28 cellular contexts compared by ENCODE assay signal in genomic region chr3:136755192-136755591, GRCh38. TPM values are rescaled to one million over a fixed set of nuclear protein-coding genes. Genes with fewer than 3 reads are reported as not detected.
DNase-seq lines count a peak whose midpoint lies in the region; ATAC-seq and TF ChIP-seq lines count a peak whose summit lies in the region.
"Had no signal": no experiment of that assay in that cellular context is flagged by ENCODE, and none has a peak within 500 bp of the region (broad histone marks: within the 10 kb centered on the region; RNA-seq: fewer than 3 reads in every experiment).

No MANE protein-coding gene starts in this region.

- CTCF ChIA-PET in naive thymus-derived CD4-positive, alpha-beta T cell (lab: Charles Lee): interaction anchor here (2.9 kb wide), 1 partner anchor 259 kb away, joined by 13 read pairs; no protein-coding TSS in a partner anchor

- H3K9me3 Mint-ChIP-seq in natural killer cell: no peaks in the 10 kb centered on the region
- H3K9me3 Mint-ChIP-seq in natural killer cell treated with Interleukin-12 subunit alpha and Interleukin-12 subunit beta and Interleukin-15 and Interleukin-18, amount 100 ng/mL, for 72 hours: no peaks in the 10 kb centered on the region
- no peaks in the 10 kb centered on the region for H3K9me3 Mint-ChIP-seq in activated T-helper 17 cell treated with anti-CD3 and anti-CD28 coated beads, Interleukin-2, amount 50 U/mL, for 72 hours
- H3K9me3 Mint-ChIP-seq in naive thymus-derived CD4-positive, alpha-beta T cell: peaks cover 0 to 2% (median 0%) of the 10 kb centered on the region in 11 donors
- H3K9me3 Mint-ChIP-seq: activated CD8-positive, alpha-beta T cell treated with anti-CD3 and anti-CD28 coated beads for 36 hours; CD14-positive monocyte had no signal

- no peaks in the 10 kb centered on the region for H3K36me3 ChIP-seq in naive thymus-derived CD4-positive, alpha-beta T cell (ENCODE audit: control insufficient read depth in 2 of 3, insufficient read depth in 3 of 3, low read length in 3 of 3)
- H3K36me3 ChIP-seq: ascending aorta, gastroesophageal sphincter, right atrium auricular region, spleen, transverse colon had no signal

- no peak overlapping the region for H3K27ac ChIP-seq in naive thymus-derived CD4-positive, alpha-beta T cell (ENCODE audit: low read depth, low read length)
- H3K27ac ChIP-seq: parathyroid adenoma, right atrium auricular region had no signal

- H3K27me3 ChIP-seq in naive thymus-derived CD4-positive, alpha-beta T cell (ENCODE audit: control insufficient read depth in 2 of 2, insufficient read depth in 2 of 2, low read length in 2 of 2): no peaks in the 10 kb centered on the region
- H3K27me3 ChIP-seq: ascending aorta, gastroesophageal sphincter, hepatocyte, right atrium auricular region, spleen, transverse colon had no signal

- ATAC-seq in natural killer cell: no peak
- no peak for ATAC-seq in natural killer cell treated with Interleukin-12 subunit alpha and Interleukin-12 subunit beta and Interleukin-15 and Interleukin-18, amount 100 ng/mL, for 72 hours
- ATAC-seq in activated T-helper 17 cell treated with anti-CD3 and anti-CD28 coated beads, Interleukin-2, amount 50 U/mL, for 72 hours (replicated peaks): no peak
- ATAC-seq in naive thymus-derived CD4-positive, alpha-beta T cell: no peak
- ATAC-seq: activated CD8-positive, alpha-beta T cell treated with anti-CD3 and anti-CD28 coated beads for 36 hours; gastroesophageal sphincter; GM12878; Panc1 had no signal

- H3K27ac Mint-ChIP-seq in natural killer cell: peak overlapping the region; percentile 6 to 70
- peak overlapping the region in 1 of 2 donors; percentile 89 for H3K27ac Mint-ChIP-seq in natural killer cell treated with Interleukin-12 subunit alpha and Interleukin-12 subunit beta and Interleukin-15 and Interleukin-18, amount 100 ng/mL, for 72 hours
- peak overlapping the region; percentile 68 for H3K27ac Mint-ChIP-seq in activated T-helper 17 cell treated with anti-CD3 and anti-CD28 coated beads, Interleukin-2, amount 50 U/mL, for 72 hours
- peak overlapping the region in 8 of 9 donors; percentile 3 to 89 (median 68) for H3K27ac Mint-ChIP-seq in naive thymus-derived CD4-positive, alpha-beta T cell

- H3K9me3 ChIP-seq in naive thymus-derived CD4-positive, alpha-beta T cell (ENCODE audit: control insufficient read depth in 2 of 3, low read length in 3 of 3): no peaks in the 10 kb centered on the region
- H3K9me3 ChIP-seq: ascending aorta, gastroesophageal sphincter, right atrium auricular region, spleen, transverse colon had no signal

- H3K4me1 Mint-ChIP-seq in natural killer cell: peaks cover 31 to 35% of the 10 kb centered on the region in 2 donors
- H3K4me1 Mint-ChIP-seq in natural killer cell treated with Interleukin-12 subunit alpha and Interleukin-12 subunit beta and Interleukin-15 and Interleukin-18, amount 100 ng/mL, for 72 hours (ENCODE audit: low read depth in 2 of 2): peaks cover 32 to 37% of the 10 kb centered on the region in 2 donors
- H3K4me1 Mint-ChIP-seq in activated T-helper 17 cell treated with anti-CD3 and anti-CD28 coated beads, Interleukin-2, amount 50 U/mL, for 72 hours: peaks cover 25% of the 10 kb centered on the region
- peaks cover 21 to 38% (median 28%) of the 10 kb centered on the region in 7 donors for H3K4me1 Mint-ChIP-seq in naive thymus-derived CD4-positive, alpha-beta T cell

- no peak for TF ChIP-seq CTCF in natural killer cell (IDR thresholded peaks at IDR 0.05)

- peaks cover 11 to 20% of the 10 kb centered on the region in 2 donors for H3K4me1 ChIP-seq in naive thymus-derived CD4-positive, alpha-beta T cell (ENCODE audit: control insufficient read depth in 2 of 2, insufficient read depth in 2 of 2, low read length in 2 of 2)

- no peak overlapping the region for H3K4me3 ChIP-seq in naive thymus-derived CD4-positive, alpha-beta T cell (ENCODE audit: low read length)
- H3K4me3 ChIP-seq: ascending aorta, gastroesophageal sphincter, GM12878, hepatocyte, right atrium auricular region, spleen, transverse colon had no signal

- DNase-seq in natural killer cell (no peak), SHP77 treated with DMSO at 0.1 percent for 48 hours (lab: John Stamatoyannopoulos, UW) (no peak), nucleus accumbens (lab: John Stamatoyannopoulos, UW) (no peak)
- DNase-seq in natural killer cell treated with Interleukin-12 subunit alpha and Interleukin-12 subunit beta and Interleukin-15 and Interleukin-18, amount 100 ng/mL, for 72 hours (ENCODE audit: low spot score): no peak
- DNase-seq in naive thymus-derived CD4-positive, alpha-beta T cell: no peak
- DNase-seq in effector CD4-positive, alpha-beta T cell: no peak
- DNase-seq: activated CD4-positive, CD25-positive, alpha-beta regulatory T cell treated with anti-CD3 and anti-CD28 coated beads, Interleukin-2, amount 50 U/mL, for 72 hours; activated CD8-positive, alpha-beta T cell treated with anti-CD3 and anti-CD28 coated beads for 36 hours; DMS 273 treated with DMSO at 0.1 percent for 48 hours; EL; KBM-7; mesenchymal stem cell; NCI-H1417; NCI-H2029 treated with DMSO at 0.1 percent for 48 hours; NCI-H2227 treated with DMSO at 0.1 percent for 48 hours; NCI-H69; SHP77; spleen; transverse colon had no signal

- intact Hi-C loops in natural killer cell (cut with micrococcal nuclease): no loop called here
- intact Hi-C loops in naive thymus-derived CD4-positive, alpha-beta T cell (cut with micrococcal nuclease): loop anchor here (10.0 kb wide), 2 partner anchors 1190 to 1430 kb away; partner anchors contain the start of gene ARMC8 (in 1 of the 2)

- POLR2A ChIA-PET in naive thymus-derived CD4-positive, alpha-beta T cell (lab: Charles Lee): no interaction called here

- H3K27me3 Mint-ChIP-seq in natural killer cell (ENCODE audit: low read depth in 2 of 2): no peaks in the 10 kb centered on the region
- H3K27me3 Mint-ChIP-seq in natural killer cell treated with Interleukin-12 subunit alpha and Interleukin-12 subunit beta and Interleukin-15 and Interleukin-18, amount 100 ng/mL, for 72 hours: no peaks in the 10 kb centered on the region
- no peaks in the 10 kb centered on the region for H3K27me3 Mint-ChIP-seq in activated T-helper 17 cell treated with anti-CD3 and anti-CD28 coated beads, Interleukin-2, amount 50 U/mL, for 72 hours
- H3K27me3 Mint-ChIP-seq in naive thymus-derived CD4-positive, alpha-beta T cell: no peaks in the 10 kb centered on the region
- H3K27me3 Mint-ChIP-seq: activated CD8-positive, alpha-beta T cell treated with anti-CD3 and anti-CD28 coated beads for 36 hours had no signal

- H3K36me3 Mint-ChIP-seq in natural killer cell: no peaks in the 10 kb centered on the region
- no peaks in the 10 kb centered on the region for H3K36me3 Mint-ChIP-seq in natural killer cell treated with Interleukin-12 subunit alpha and Interleukin-12 subunit beta and Interleukin-15 and Interleukin-18, amount 100 ng/mL, for 72 hours
- H3K36me3 Mint-ChIP-seq in activated T-helper 17 cell treated with anti-CD3 and anti-CD28 coated beads, Interleukin-2, amount 50 U/mL, for 72 hours (ENCODE audit: low read depth): peaks cover 16% of the 10 kb centered on the region
- H3K36me3 Mint-ChIP-seq in naive thymus-derived CD4-positive, alpha-beta T cell: no peaks in the 10 kb centered on the region
- H3K36me3 Mint-ChIP-seq: CD14-positive monocyte had no signal

- H3K4me3 Mint-ChIP-seq in natural killer cell: no peak overlapping the region
- H3K4me3 Mint-ChIP-seq in natural killer cell treated with Interleukin-12 subunit alpha and Interleukin-12 subunit beta and Interleukin-15 and Interleukin-18, amount 100 ng/mL, for 72 hours: no peak overlapping the region
- peak overlapping the region; percentile 8 for H3K4me3 Mint-ChIP-seq in activated T-helper 17 cell treated with anti-CD3 and anti-CD28 coated beads, Interleukin-2, amount 50 U/mL, for 72 hours
- peak overlapping the region in 2 of 10 donors; percentile 1 to 65 for H3K4me3 Mint-ChIP-seq in naive thymus-derived CD4-positive, alpha-beta T cell

RNA-seq across cellular contexts. Expression of gene STAG1, which starts 3.0 kb away (rescaled TPM):
- 10 to 100 TPM; 55.1 to 66.2 (median 60.3) TPM for total RNA-seq in natural killer cell
- 10 to 100 TPM; 48.7 to 88.7 TPM for total RNA-seq in natural killer cell treated with Interleukin-12 subunit alpha and Interleukin-12 subunit beta and Interleukin-15 and Interleukin-18, amount 100 ng/mL, for 72 hours
- 10 to 100 TPM; 48.0 to 62.3 TPM for total RNA-seq in activated T-helper 17 cell treated with anti-CD3 and anti-CD28 coated beads, Interleukin-2, amount 50 U/mL, for 72 hours
- 10 to 100 TPM; 39.7 to 50.7 (median 43.6) TPM for total RNA-seq in naive thymus-derived CD4-positive, alpha-beta T cell
- polyA plus RNA-seq in naive thymus-derived CD4-positive, alpha-beta T cell: 10 to 100 TPM; 18.5 to 19.2 TPM
